In the genomic region with DNA sequence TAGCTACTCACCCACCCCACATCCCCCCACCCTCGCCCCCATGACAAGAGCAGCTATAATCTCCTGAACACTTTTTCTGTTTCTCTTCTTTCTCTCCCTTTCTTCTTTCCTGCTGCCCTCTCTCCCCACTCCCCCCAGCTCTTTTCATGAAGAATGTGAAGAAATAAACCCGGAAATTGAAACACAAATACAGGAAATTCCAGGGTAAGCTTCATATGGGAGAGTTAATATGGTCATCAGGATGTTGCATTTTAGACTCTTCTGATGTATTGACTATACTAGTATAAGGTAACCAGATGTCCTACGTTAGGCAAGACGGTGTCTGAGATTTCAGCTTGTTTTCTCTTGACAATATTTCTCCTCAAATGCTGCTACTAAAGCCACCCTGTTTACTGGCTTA, we compare ENCODE assay signal across 21 cellular contexts. TPM values are rescaled to one million over a fixed set of nuclear protein-coding genes. Genes with fewer than 3 reads are reported as not detected.
"Had no signal": no experiment of that assay in that cellular context is flagged by ENCODE, and none has a peak within 500 bp of the region (broad histone marks: within the 10 kb centered on the region; RNA-seq: fewer than 3 reads in every experiment).

No MANE protein-coding gene starts in this region.

- H3K36me3 ChIP-seq: gastrocnemius medialis, neutrophil, sigmoid colon, WERI-Rb-1 had no signal

- ATAC-seq: gastrocnemius medialis; left ventricle myocardium superior; stimulated activated memory B cell treated with anti-CD40 and anti-IgM and Interleukin-4, amounts not matched to agents 10 μg/mL and 1 μg/mL and 100 μg/mL, for 72 hours had no signal

- H3K4me3 ChIP-seq: dorsolateral prefrontal cortex, gastrocnemius medialis, mucosa of descending colon, sigmoid colon, testis had no signal

- H3K4me1 Mint-ChIP-seq: memory B cell; naive B cell; stimulated activated memory B cell treated with anti-CD40 and anti-IgM and Interleukin-4, amounts not matched to agents 10 μg/mL and 1 μg/mL and 100 μg/mL, for 72 hours had no signal

- H3K27me3 ChIP-seq: dorsolateral prefrontal cortex, gastrocnemius medialis, neutrophil, sigmoid colon, testis had no signal

- H3K27ac Mint-ChIP-seq: activated CD4-positive, alpha-beta memory T cell treated with anti-CD3 and anti-CD28 coated beads for 36 hours; activated naive CD8-positive, alpha-beta T cell; activated T-helper 1 cell treated with anti-CD3 and anti-CD28 coated beads, Interleukin-12 subunit alpha, Interleukin-12 subunit beta, Interleukin-2, Interleukin-4 antibody, amounts not matched to agents 30 ng/mL and 10 ng/mL and 1 ng/mL, durations not matched to agents 14 hours and 24 hours and 36 hours; memory B cell; naive B cell; stimulated activated memory B cell treated with anti-CD40 and anti-IgM and Interleukin-4, amounts not matched to agents 10 μg/mL and 1 μg/mL and 100 μg/mL, for 72 hours; type B pancreatic cell had no signal

- H3K36me3 Mint-ChIP-seq: activated CD4-positive, alpha-beta memory T cell treated with anti-CD3 and anti-CD28 coated beads for 36 hours; activated naive CD8-positive, alpha-beta T cell; memory B cell; naive B cell; stimulated activated memory B cell treated with anti-CD40 and anti-IgM and Interleukin-4, amounts not matched to agents 10 μg/mL and 1 μg/mL and 100 μg/mL, for 72 hours; type B pancreatic cell had no signal

- H3K9me3 Mint-ChIP-seq: activated CD4-positive, alpha-beta memory T cell treated with anti-CD3 and anti-CD28 coated beads for 36 hours; activated T-helper 1 cell treated with anti-CD3 and anti-CD28 coated beads, Interleukin-12 subunit alpha, Interleukin-12 subunit beta, Interleukin-2, Interleukin-4 antibody, amounts not matched to agents 30 ng/mL and 10 ng/mL and 1 ng/mL, durations not matched to agents 14 hours and 24 hours and 36 hours; stimulated activated memory B cell treated with anti-CD40 and anti-IgM and Interleukin-4, amounts not matched to agents 10 μg/mL and 1 μg/mL and 100 μg/mL, for 72 hours; type B pancreatic cell had no signal

- H3K9ac ChIP-seq: parathyroid adenoma had no signal

- H2AFZ ChIP-seq: parathyroid adenoma had no signal

- H3K4me3 Mint-ChIP-seq: activated CD4-positive, alpha-beta memory T cell treated with anti-CD3 and anti-CD28 coated beads for 36 hours; activated naive CD8-positive, alpha-beta T cell; activated T-helper 1 cell treated with anti-CD3 and anti-CD28 coated beads, Interleukin-12 subunit alpha, Interleukin-12 subunit beta, Interleukin-2, Interleukin-4 antibody, amounts not matched to agents 30 ng/mL and 10 ng/mL and 1 ng/mL, durations not matched to agents 14 hours and 24 hours and 36 hours; memory B cell; naive B cell; stimulated activated memory B cell treated with anti-CD40 and anti-IgM and Interleukin-4, amounts not matched to agents 10 μg/mL and 1 μg/mL and 100 μg/mL, for 72 hours; type B pancreatic cell had no signal

- H3K27me3 Mint-ChIP-seq: activated CD4-positive, alpha-beta memory T cell treated with anti-CD3 and anti-CD28 coated beads for 36 hours; activated naive CD8-positive, alpha-beta T cell; memory B cell; naive B cell; stimulated activated memory B cell treated with anti-CD40 and anti-IgM and Interleukin-4, amounts not matched to agents 10 μg/mL and 1 μg/mL and 100 μg/mL, for 72 hours; type B pancreatic cell had no signal

- H3K4me1 ChIP-seq: gastrocnemius medialis, parathyroid adenoma, sigmoid colon, testis had no signal

- H3K27ac ChIP-seq: dorsolateral prefrontal cortex, epithelial cell of prostate, gastrocnemius medialis, neutrophil, parathyroid adenoma, sigmoid colon, testis, WERI-Rb-1 had no signal

- H3K9me3 ChIP-seq: gastrocnemius medialis, mucosa of descending colon, neutrophil, sigmoid colon, testis had no signal

- DNase-seq: activated CD4-positive, alpha-beta memory T cell treated with anti-CD3 and anti-CD28 coated beads for 36 hours; activated CD4-positive, alpha-beta T cell treated with anti-CD3 and anti-CD28 coated beads for 4 hours; activated T-cell treated with anti-CD3 and anti-CD28 coated beads for 4 hours; dorsolateral prefrontal cortex; gastrocnemius medialis; head of caudate nucleus; left ventricle myocardium superior; mucosa of descending colon; naive B cell; sigmoid colon; stimulated activated CD4-positive, alpha-beta T cell treated with anti-CD3 and anti-CD28 coated beads, Interleukin-4, amount 100 ng/mL, for 4 hours; testis; WERI-Rb-1 had no signal

RNA-seq across cellular contexts. Expression of a gene that starts 41.6 kb away (rescaled TPM):
- total RNA-seq: activated T-helper 1 cell treated with anti-CD3 and anti-CD28 coated beads, Interleukin-12 subunit alpha, Interleukin-12 subunit beta, Interleukin-2, Interleukin-4 antibody, amounts not matched to agents 30 ng/mL and 10 ng/mL and 1 ng/mL, durations not matched to agents 14 hours and 24 hours and 36 hours had no signal
